ENCODE assay signal across 8 cellular contexts in genomic region chrX:40735318-40736169, GRCh38. TPM values are rescaled to one million over a fixed set of nuclear protein-coding genes. Genes with fewer than 3 reads are reported as not detected.
DNase-seq lines count a peak whose midpoint lies in the region; ATAC-seq and TF ChIP-seq lines count a peak whose summit lies in the region.

Gene MED14, minus strand, starts transcription at chrX:40735542. Its CDS starts 130 bp downstream, at chrX:40735412.

- H3K36me3 Mint-ChIP-seq in activated naive CD8-positive, alpha-beta T cell = no peaks in the 10 kb centered on the region
- no peaks in the 10 kb centered on the region for H3K36me3 Mint-ChIP-seq in osteocyte (ENCODE audit: unreplicated experiment)

- H3K27me3 ChIP-seq in thymus (ENCODE audit: control insufficient read depth, insufficient read depth) = no peaks in the 10 kb centered on the region

- no peaks in the 10 kb centered on the region for H3K36me3 ChIP-seq in thymus (ENCODE audit: control insufficient read depth, insufficient read depth)

- under 1% methylated on average over 85 of the region's 88 CpGs for WGBS in thymus

- H3K4me3 Mint-ChIP-seq in activated naive CD8-positive, alpha-beta T cell = peak within 1 kb of the TSS; percentile 90
- H3K4me3 Mint-ChIP-seq in osteocyte (ENCODE audit: unreplicated experiment) = peak within 1 kb of the TSS; percentile 85

- DNase-seq in GM12864 (ENCODE audit: low read depth) = peak; percentile 69
- DNase-seq in NCI-H1092 treated with DMSO at 0.1 percent for 48 hours (lab: John Stamatoyannopoulos, UW) = peak; percentile 95
- DNase-seq in SKM-1 (lab: John Stamatoyannopoulos, UW; ENCODE audit: unreplicated experiment) = peak; percentile 69
- peak; percentile 88 for DNase-seq in glomerular visceral epithelial cell (ENCODE audit: extremely low spot score)
- DNase-seq in osteocyte (ENCODE audit: extremely low spot score, unreplicated experiment) = peak; percentile 94

- peak; percentile 88 for ATAC-seq in HG02623 (IDR thresholded peaks at IDR 0.05; ENCODE audit: unreplicated experiment)

- peak within 1 kb of the TSS; percentile 98 for H3K27ac ChIP-seq in thymus (ENCODE audit: low read depth)

- peaks cover 5% of the 10 kb centered on the region for H3K4me1 ChIP-seq in thymus (ENCODE audit: control insufficient read depth, insufficient read depth, low read length)

- no peaks in the 10 kb centered on the region for H3K27me3 Mint-ChIP-seq in activated naive CD8-positive, alpha-beta T cell
- no peaks in the 10 kb centered on the region for H3K27me3 Mint-ChIP-seq in osteocyte (ENCODE audit: unreplicated experiment)

- TF ChIP-seq CTCF in GM12864 (IDR thresholded peaks at IDR 0.05; ENCODE audit: low read depth, low read length, missing control alignments) (peak; percentile 42), osteocyte (IDR thresholded peaks at IDR 0.05) (peak; percentile 58)

- H3K9me3 ChIP-seq in thymus (ENCODE audit: control insufficient read depth) = no peaks in the 10 kb centered on the region

- peaks cover 59% of the 10 kb centered on the region for H3K4me1 Mint-ChIP-seq in activated naive CD8-positive, alpha-beta T cell (ENCODE audit: low read depth)
- H3K4me1 Mint-ChIP-seq in osteocyte (ENCODE audit: unreplicated experiment) = peaks cover 26% of the 10 kb centered on the region

- H3K9me3 Mint-ChIP-seq in activated naive CD8-positive, alpha-beta T cell (ENCODE audit: low read depth) = no peaks in the 10 kb centered on the region
- peaks cover 6% of the 10 kb centered on the region for H3K9me3 Mint-ChIP-seq in osteocyte (ENCODE audit: unreplicated experiment)

- H3K4me3 ChIP-seq in GM12864 (ENCODE audit: low read depth, low read length) = peak within 1 kb of the TSS; percentile 73
- peak within 1 kb of the TSS; percentile 78 for H3K4me3 ChIP-seq in thymus (ENCODE audit: low read length)

- peak within 1 kb of the TSS; percentile 95 for H3K27ac Mint-ChIP-seq in activated naive CD8-positive, alpha-beta T cell
- H3K27ac Mint-ChIP-seq in osteocyte (ENCODE audit: unreplicated experiment) = peak within 1 kb of the TSS; percentile 98

RNA-seq across cellular contexts. Expression of gene MED14, which starts in this region (rescaled TPM):
- total RNA-seq in osteocyte = 52.4 and 53.0 TPM in 2 replicates
- polyA plus RNA-seq in thymus = 22.4 TPM

Comparison
In these comparisons a context has a peak if more than half of its experiments do, and no peak if none do; other contexts are left out.
1. Peak in every context shown above with its lines: DNase-seq, ATAC-seq, H3K4me3 ChIP-seq and H3K27ac ChIP-seq.